Comparison of ENCODE assay signal across 29 cellular contexts in the genomic region with DNA sequence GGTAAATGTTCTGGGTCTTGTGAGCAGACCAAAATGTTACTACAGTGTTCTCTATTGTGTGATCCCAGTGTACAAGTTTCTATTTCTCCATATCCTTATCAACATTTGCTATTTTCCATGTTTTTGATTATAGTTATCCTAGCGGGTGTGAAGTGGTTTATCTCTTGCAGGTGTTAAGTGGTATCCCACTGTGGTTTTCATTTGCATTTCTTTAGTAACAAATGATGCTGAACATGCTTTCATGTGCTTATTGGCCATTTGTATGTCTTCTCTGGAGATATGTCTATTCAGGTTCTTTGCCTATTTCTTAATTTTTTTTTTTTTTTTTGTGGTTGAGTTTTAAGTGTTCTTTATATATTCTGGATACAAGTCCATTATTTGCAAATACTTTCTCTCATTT.
"Had no signal": no experiment of that assay in that cellular context is flagged by ENCODE, and none has a peak within 500 bp of the region (broad histone marks: within the 10 kb centered on the region; RNA-seq: fewer than 3 reads in every experiment).

No MANE protein-coding gene starts in this region.

- H3K4me3 ChIP-seq: breast epithelium, esophagus muscularis mucosa, heart right ventricle, right atrium auricular region, smooth muscle cell, upper lobe of left lung had no signal

- H3K4me3 Mint-ChIP-seq: activated CD8-positive, alpha-beta T cell treated with anti-CD3 and anti-CD28 coated beads for 36 hours; activated naive CD4-positive, alpha-beta T cell treated with anti-CD3 and anti-CD28 coated beads, Interleukin-2, amount 50 U/mL, for 24 hours; activated naive CD8-positive, alpha-beta T cell treated with anti-CD3 and anti-CD28 coated beads, Interleukin-2, amount 50 U/mL, for 24 hours; naive thymus-derived CD8-positive, alpha-beta T cell; neural crest cell; stimulated activated memory B cell treated with anti-CD40 and anti-IgM and Interleukin-4, amounts not matched to agents 10 μg/mL and 1 μg/mL and 100 μg/mL, for 72 hours; stimulated activated naive CD8-positive, alpha-beta T cell treated with anti-CD3 and anti-CD28 coated beads, Interleukin-15, amount 100 ng/mL, for 72 hours had no signal

- ATAC-seq: activated CD8-positive, alpha-beta T cell treated with anti-CD3 and anti-CD28 coated beads for 36 hours; activated naive CD8-positive, alpha-beta T cell treated with anti-CD3 and anti-CD28 coated beads, Interleukin-2, amount 50 U/mL, for 24 hours; foreskin keratinocyte; heart right ventricle; naive thymus-derived CD8-positive, alpha-beta T cell; stimulated activated memory B cell treated with anti-CD40 and anti-IgM and Interleukin-4, amounts not matched to agents 10 μg/mL and 1 μg/mL and 100 μg/mL, for 72 hours; stimulated activated naive CD8-positive, alpha-beta T cell treated with anti-CD3 and anti-CD28 coated beads, Interleukin-15, amount 100 ng/mL, for 72 hours had no signal

- DNase-seq: activated CD4-positive, alpha-beta T cell treated with anti-CD3 and anti-CD28 coated beads for 1 hour; activated CD4-positive, alpha-beta T cell treated with anti-CD3 and anti-CD28 coated beads, Interleukin-2, amount 50 U/mL, for 1 hour; activated CD8-positive, alpha-beta T cell treated with anti-CD3 and anti-CD28 coated beads for 36 hours; activated naive CD8-positive, alpha-beta T cell treated with anti-CD3 and anti-CD28 coated beads, Interleukin-2, amount 50 U/mL, for 24 hours; activated T-cell treated with anti-CD3 and anti-CD28 coated beads, Interleukin-2, amount 50 U/mL, for 48 hours; central memory CD4-positive, alpha-beta T cell; dermis blood vessel endothelial cell; effector CD4-positive, alpha-beta T cell; foreskin keratinocyte; heart right ventricle; naive thymus-derived CD8-positive, alpha-beta T cell; nucleus accumbens; stimulated activated CD4-positive, alpha-beta T cell treated with anti-CD3 and anti-CD28 coated beads, Interleukin-1b, Interleukin-23, amount 100 ng/mL, for 48 hours; stimulated activated CD4-positive, alpha-beta T cell treated with anti-CD3 and anti-CD28 coated beads, Interleukin-4, amount 100 ng/mL, for 4 hours; stimulated activated CD8-positive, alpha-beta memory T cell treated with anti-CD3 and anti-CD28 coated beads, Interleukin-4, amount 100 ng/mL, for 48 hours; stimulated activated naive CD8-positive, alpha-beta T cell treated with anti-CD3 and anti-CD28 coated beads, Interleukin-15, amount 100 ng/mL, for 72 hours; substantia nigra; T1000; upper lobe of left lung; WERI-Rb-1 had no signal

- H3K27me3 Mint-ChIP-seq: activated naive CD4-positive, alpha-beta T cell treated with anti-CD3 and anti-CD28 coated beads, Interleukin-2, amount 50 U/mL, for 24 hours; activated naive CD8-positive, alpha-beta T cell treated with anti-CD3 and anti-CD28 coated beads, Interleukin-2, amount 50 U/mL, for 24 hours; stimulated activated memory B cell treated with anti-CD40 and anti-IgM and Interleukin-4, amounts not matched to agents 10 μg/mL and 1 μg/mL and 100 μg/mL, for 72 hours had no signal

- H3K36me3 ChIP-seq: breast epithelium, right atrium auricular region, upper lobe of left lung, WERI-Rb-1 had no signal

- H2AFZ ChIP-seq: parathyroid adenoma had no signal

- H3K4me2 ChIP-seq: smooth muscle cell had no signal

- H3K9me3 ChIP-seq: breast epithelium, esophagus muscularis mucosa, heart right ventricle, right atrium auricular region, upper lobe of left lung had no signal

- H3K27ac ChIP-seq: breast epithelium, esophagus muscularis mucosa, foreskin keratinocyte, heart right ventricle, parathyroid adenoma, right atrium auricular region, upper lobe of left lung, WERI-Rb-1 had no signal

- H3K27me3 ChIP-seq: breast epithelium, foreskin keratinocyte, right atrium auricular region, upper lobe of left lung had no signal

- H3K9me3 Mint-ChIP-seq: activated CD8-positive, alpha-beta T cell treated with anti-CD3 and anti-CD28 coated beads for 36 hours; activated naive CD4-positive, alpha-beta T cell treated with anti-CD3 and anti-CD28 coated beads, Interleukin-2, amount 50 U/mL, for 24 hours; activated naive CD8-positive, alpha-beta T cell treated with anti-CD3 and anti-CD28 coated beads, Interleukin-2, amount 50 U/mL, for 24 hours; neural crest cell; stimulated activated memory B cell treated with anti-CD40 and anti-IgM and Interleukin-4, amounts not matched to agents 10 μg/mL and 1 μg/mL and 100 μg/mL, for 72 hours; stimulated activated naive CD8-positive, alpha-beta T cell treated with anti-CD3 and anti-CD28 coated beads, Interleukin-15, amount 100 ng/mL, for 72 hours had no signal

- H3K27ac Mint-ChIP-seq: activated CD8-positive, alpha-beta T cell treated with anti-CD3 and anti-CD28 coated beads for 36 hours; activated naive CD4-positive, alpha-beta T cell treated with anti-CD3 and anti-CD28 coated beads, Interleukin-2, amount 50 U/mL, for 24 hours; activated naive CD8-positive, alpha-beta T cell treated with anti-CD3 and anti-CD28 coated beads, Interleukin-2, amount 50 U/mL, for 24 hours; activated T-helper 2 cell treated with anti-CD3 and anti-CD28 coated beads, Interferon-gamma antibody, Interleukin-2, Interleukin-4, amounts not matched to agents 10 μg/mL and 5 μg/mL and 100 μg/mL, durations not matched to agents 14 hours and 24 hours and 36 hours; stimulated activated memory B cell treated with anti-CD40 and anti-IgM and Interleukin-4, amounts not matched to agents 10 μg/mL and 1 μg/mL and 100 μg/mL, for 72 hours; stimulated activated naive CD8-positive, alpha-beta T cell treated with anti-CD3 and anti-CD28 coated beads, Interleukin-15, amount 100 ng/mL, for 72 hours had no signal

- H3K79me2 ChIP-seq: parathyroid adenoma had no signal

- H3K36me3 Mint-ChIP-seq: naive thymus-derived CD8-positive, alpha-beta T cell had no signal

- H3K9ac ChIP-seq: parathyroid adenoma had no signal

- H3K4me1 ChIP-seq: breast epithelium, esophagus muscularis mucosa, parathyroid adenoma, right atrium auricular region had no signal
